ENCODE assay signal across 8 cellular contexts in the genomic region with DNA sequence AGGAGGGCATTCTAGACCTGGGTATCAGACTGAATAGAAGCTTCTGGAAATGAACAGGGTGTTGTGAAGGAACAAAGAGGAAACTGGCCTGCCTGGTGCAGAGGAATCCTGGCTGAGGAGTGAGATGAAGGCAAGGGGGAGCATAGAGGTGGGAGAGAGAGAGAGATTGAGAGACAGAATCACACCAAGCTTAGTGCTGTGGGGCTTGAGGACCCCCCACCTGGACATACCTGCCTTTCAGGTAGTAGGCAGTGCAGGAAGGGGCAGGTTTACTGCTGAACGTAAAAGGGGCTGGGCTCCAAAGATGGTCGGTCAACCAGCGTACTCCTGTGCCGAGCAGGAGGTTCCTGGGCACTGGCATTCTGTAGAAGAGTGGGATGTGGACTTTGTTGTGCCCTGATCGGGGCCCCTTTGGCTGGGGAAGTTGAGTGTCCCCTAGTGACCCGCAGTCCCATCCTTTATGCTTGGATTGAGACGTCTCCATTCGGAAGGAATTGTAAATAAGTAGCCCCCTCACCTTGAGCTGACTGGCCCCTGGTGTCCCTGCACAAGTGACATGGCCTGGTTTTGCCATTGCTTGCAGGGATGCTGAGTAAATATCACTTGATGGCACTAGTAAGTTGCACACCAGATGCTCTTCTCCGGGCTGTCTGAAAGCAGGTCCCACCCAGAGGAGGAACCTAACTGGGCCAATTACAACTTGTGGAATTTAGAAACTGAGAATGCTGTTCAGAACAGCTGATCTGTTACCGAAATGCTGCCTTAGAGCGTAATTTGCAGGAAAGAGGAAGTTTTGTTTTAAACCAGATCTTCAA. TPM values are rescaled to one million over a fixed set of nuclear protein-coding genes. Genes with fewer than 3 reads are reported as not detected.
A peak's percentile ranks its signal among the peaks of the same experiment; 100 is the strongest.
DNase-seq lines count a peak whose midpoint lies in the region; ATAC-seq and TF ChIP-seq lines count a peak whose summit lies in the region.

No MANE protein-coding gene starts in this region.

- H3K4me1 Mint-ChIP-seq in activated B cell treated with CpG ODN at 0.5 μM for 24 hours = peaks cover 34% of the 10 kb centered on the region

- H3K27me3 Mint-ChIP-seq in activated B cell treated with CpG ODN at 0.5 μM for 24 hours = no peaks in the 10 kb centered on the region

- no peaks in the 10 kb centered on the region for H3K27me3 ChIP-seq in HUES64 (ENCODE audit: insufficient read depth, low read length)
- no peaks in the 10 kb centered on the region for H3K27me3 ChIP-seq in duodenal mucosa (ENCODE audit: control insufficient read depth in 1 of 2, insufficient read depth in 2 of 2, low read length in 2 of 2)
- no peaks in the 10 kb centered on the region for H3K27me3 ChIP-seq in lower lobe of right lung (ENCODE audit: low read depth)

- TF ChIP-seq CTCF in activated B cell treated with CpG ODN at 0.5 μM for 24 hours (IDR thresholded peaks at IDR 0.05) (no peak), lower lobe of right lung (IDR thresholded peaks at IDR 0.05) (no peak)

- WGBS in HUES64 = 79% methylated on average over 11 of the region's 11 CpGs

- H3K9me3 ChIP-seq in HUES64 (ENCODE audit: insufficient read depth, low read depth, low read length) (no peaks in the 10 kb centered on the region; the same call in 1 of the 2 replicates), duodenal mucosa (ENCODE audit: control insufficient read depth in 1 of 2, low read length in 2 of 2) (no peaks in the 10 kb centered on the region), lower lobe of right lung (no peaks in the 10 kb centered on the region)

- peak overlapping the region; percentile 79; the same call in 1 of the 2 replicates for H3K9ac ChIP-seq in HUES64 (ENCODE audit: low read depth, low read length)
- H3K9ac ChIP-seq in duodenal mucosa (ENCODE audit: low read depth in 1 of 2, low read length in 2 of 2) = peak overlapping the region; percentile 77

- POLR2A ChIA-PET in activated B cell treated with CpG ODN at 0.5 μM for 24 hours (lab: Charles Lee) = interaction anchor here (0.6 to 1.0 kb wide), 2 partner anchors 69 to 272 kb away, joined by 3 to 7 read pairs; no protein-coding TSS in a partner anchor

- intact Hi-C loops in activated B cell treated with CpG ODN at 0.5 μM for 24 hours (cut with micrococcal nuclease) = loop anchor here (1.0 to 10.0 kb wide), 9 partner anchors 110 to 457 kb away; a partner anchor contains a TSS
- intact Hi-C loops in lower lobe of right lung (cut with DNase I) = no loop called here

- peaks cover 3% of the 10 kb centered on the region for H3K36me3 ChIP-seq in HUES64 (ENCODE audit: insufficient read depth, low read length)
- H3K36me3 ChIP-seq in duodenal mucosa (ENCODE audit: control insufficient read depth in 1 of 2, insufficient read depth in 2 of 2, low read length in 2 of 2) = no peaks in the 10 kb centered on the region
- H3K36me3 ChIP-seq in lower lobe of right lung = peaks cover 5% of the 10 kb centered on the region

- H3K27ac ChIP-seq in HUES64 (ENCODE audit: low read depth, low read length) (no peak overlapping the region), duodenal mucosa (ENCODE audit: low read depth, low read length) (no peak overlapping the region), lower lobe of right lung (peak overlapping the region; percentile 69)

- peaks cover 5% of the 10 kb centered on the region for H3K36me3 Mint-ChIP-seq in activated B cell treated with CpG ODN at 0.5 μM for 24 hours (ENCODE audit: low read depth)

- ATAC-seq in GM19351 (IDR thresholded peaks at IDR 0.05; ENCODE audit: unreplicated experiment) = peak; percentile 45
- peak; percentile 48 for ATAC-seq in activated B cell treated with CpG ODN at 0.5 μM for 24 hours (ENCODE audit: low read depth)
- ATAC-seq in lower lobe of right lung = peak; percentile 39 to 68

- CTCF ChIA-PET in activated B cell treated with CpG ODN at 0.5 μM for 24 hours (lab: Charles Lee) = interaction anchor here (0.8 to 1.4 kb wide), 5 partner anchors 11 to 296 kb away, joined by 3 to 5 read pairs (median 4); no protein-coding TSS in a partner anchor

- H3K27ac Mint-ChIP-seq in activated B cell treated with CpG ODN at 0.5 μM for 24 hours = peak overlapping the region; percentile 74

- peaks cover 8% of the 10 kb centered on the region; the same call in 1 of the 2 replicates for H3K4me1 ChIP-seq in HUES64 (ENCODE audit: insufficient read depth, low read length)
- H3K4me1 ChIP-seq in duodenal mucosa (ENCODE audit: control insufficient read depth in 1 of 2, insufficient read depth in 2 of 2, low read length in 2 of 2) = peaks cover 26 to 33% of the 10 kb centered on the region in 2 donors
- H3K4me1 ChIP-seq in lower lobe of right lung = peaks cover 36% of the 10 kb centered on the region

- H3K4me3 ChIP-seq in HUES64 (ENCODE audit: low read length) (peak overlapping the region; percentile 91), duodenal mucosa (ENCODE audit: low read depth in 1 of 2, low read length in 2 of 2) (peak overlapping the region; percentile 77 to 86), lower lobe of right lung (peak overlapping the region; percentile 78)

- no peaks in the 10 kb centered on the region for H3K9me3 Mint-ChIP-seq in activated B cell treated with CpG ODN at 0.5 μM for 24 hours

- peak in 10 of 14 donors; percentile 30 to 65 (median 45) for DNase-seq in C1 segment of cervical spinal cord (lab: John Stamatoyannopoulos, UW)
- DNase-seq in activated B cell treated with CpG ODN at 0.5 μM for 24 hours = no peak
- no peak for DNase-seq in lower lobe of right lung
- DNase-seq in stimulated activated CD8-positive, alpha-beta memory T cell treated with anti-CD3 and anti-CD28 coated beads, Interleukin-7, amount 100 ng/mL, for 4 hours (ENCODE audit: low read depth in 2 of 2) = peak; percentile 26 to 38
- no peak for DNase-seq in H4 (ENCODE audit: low spot score)

- H3K4me3 Mint-ChIP-seq in activated B cell treated with CpG ODN at 0.5 μM for 24 hours = peak overlapping the region; percentile 84

RNA-seq across cellular contexts. Expression of a gene that starts 1.4 kb away (rescaled TPM):
- 51.5 TPM for polyA plus RNA-seq in HUES64 (2013, experiment 1 of 2)
- polyA plus RNA-seq in HUES64 (2013, experiment 2 of 2) = 43.9 TPM
- 32.4 and 41.2 TPM in 2 replicates for total RNA-seq in activated B cell treated with CpG ODN at 0.5 μM for 24 hours
- 59.5 TPM for total RNA-seq in lower lobe of right lung
- 94.2 and 98.5 TPM in 2 replicates for total RNA-seq in H4 (2014; rRNA removed; shearing (Covaris generic))

Comparison
In these comparisons a context has a peak if more than half of its experiments do, and no peak if none do; other contexts are left out.
1. DNase-seq: peak in C1 segment of cervical spinal cord (10 of 14) and stimulated activated CD8-positive, alpha-beta memory T cell treated with anti-CD3 and anti-CD28 coated beads, Interleukin-7, amount 100 ng/mL, for 4 hours (2 of 2); none in activated B cell treated with CpG ODN at 0.5 μM for 24 hours (single experiment), lower lobe of right lung (single experiment) and H4 (single experiment).
2. Peak in every context shown above with its lines, with median percentiles within 50 percentile points of each other: ATAC-seq and H3K4me3 ChIP-seq.